In genomic region chr3:12729313-12729676, GRCh38 we compare ENCODE assay signal across 1 cellular context.
TF ChIP-seq lines count a peak whose summit lies in the region.

No MANE protein-coding gene starts in this region.

TF ChIP-seq in WTC11, 78 proteins besides CTCF, POLR2A, EP300 and RAD21 (continued from another document):
- TF ChIP-seq, protein P1, sequence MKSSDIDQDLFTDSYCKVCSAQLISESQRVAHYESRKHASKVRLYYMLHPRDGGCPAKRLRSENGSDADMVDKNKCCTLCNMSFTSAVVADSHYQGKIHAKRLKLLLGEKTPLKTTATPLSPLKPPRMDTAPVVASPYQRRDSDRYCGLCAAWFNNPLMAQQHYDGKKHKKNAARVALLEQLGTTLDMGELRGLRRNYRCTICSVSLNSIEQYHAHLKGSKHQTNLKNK (CRISPR knock-in tag; IDR thresholded peaks at IDR 0.05) = no peak
- TF ChIP-seq TCF7 (CRISPR knock-in tag; IDR thresholded peaks at IDR 0.05; ENCODE audit: low read depth) = no peak
- TF ChIP-seq EMX1 (CRISPR knock-in tag; IDR thresholded peaks at IDR 0.05) = no peak
- TF ChIP-seq ZNF671 (CRISPR knock-in tag; IDR thresholded peaks at IDR 0.05) = no peak
- no peak for TF ChIP-seq GTF2I (CRISPR knock-in tag; conservative IDR thresholded peaks at IDR 0.05)
- TF ChIP-seq TEAD4 (CRISPR knock-in tag; IDR thresholded peaks at IDR 0.05) = no peak
- no peak for TF ChIP-seq ZSCAN18 (CRISPR knock-in tag; IDR thresholded peaks at IDR 0.05)
- TF ChIP-seq GRHL2 (CRISPR knock-in tag; IDR thresholded peaks at IDR 0.05; ENCODE audit: insufficient replicate concordance, severe bottlenecking) = no peak
- no peak for TF ChIP-seq ZNF219 (CRISPR knock-in tag; IDR thresholded peaks at IDR 0.05; ENCODE audit: borderline replicate concordance)
- TF ChIP-seq FOXK1 (CRISPR knock-in tag; IDR thresholded peaks at IDR 0.05) = no peak
- TF ChIP-seq, protein P2, sequence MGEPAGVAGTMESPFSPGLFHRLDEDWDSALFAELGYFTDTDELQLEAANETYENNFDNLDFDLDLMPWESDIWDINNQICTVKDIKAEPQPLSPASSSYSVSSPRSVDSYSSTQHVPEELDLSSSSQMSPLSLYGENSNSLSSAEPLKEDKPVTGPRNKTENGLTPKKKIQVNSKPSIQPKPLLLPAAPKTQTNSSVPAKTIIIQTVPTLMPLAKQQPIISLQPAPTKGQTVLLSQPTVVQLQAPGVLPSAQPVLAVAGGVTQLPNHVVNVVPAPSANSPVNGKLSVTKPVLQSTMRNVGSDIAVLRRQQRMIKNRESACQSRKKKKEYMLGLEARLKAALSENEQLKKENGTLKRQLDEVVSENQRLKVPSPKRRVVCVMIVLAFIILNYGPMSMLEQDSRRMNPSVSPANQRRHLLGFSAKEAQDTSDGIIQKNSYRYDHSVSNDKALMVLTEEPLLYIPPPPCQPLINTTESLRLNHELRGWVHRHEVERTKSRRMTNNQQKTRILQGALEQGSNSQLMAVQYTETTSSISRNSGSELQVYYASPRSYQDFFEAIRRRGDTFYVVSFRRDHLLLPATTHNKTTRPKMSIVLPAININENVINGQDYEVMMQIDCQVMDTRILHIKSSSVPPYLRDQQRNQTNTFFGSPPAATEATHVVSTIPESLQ (CRISPR knock-in tag; IDR thresholded peaks at IDR 0.05) = no peak
- no peak for TF ChIP-seq ZNF121 (CRISPR knock-in tag; IDR thresholded peaks at IDR 0.05)
- TF ChIP-seq NFATC4 (CRISPR knock-in tag; IDR thresholded peaks at IDR 0.05) = no peak
